ENCODE assay signal across 1 cellular context in the genomic region with DNA sequence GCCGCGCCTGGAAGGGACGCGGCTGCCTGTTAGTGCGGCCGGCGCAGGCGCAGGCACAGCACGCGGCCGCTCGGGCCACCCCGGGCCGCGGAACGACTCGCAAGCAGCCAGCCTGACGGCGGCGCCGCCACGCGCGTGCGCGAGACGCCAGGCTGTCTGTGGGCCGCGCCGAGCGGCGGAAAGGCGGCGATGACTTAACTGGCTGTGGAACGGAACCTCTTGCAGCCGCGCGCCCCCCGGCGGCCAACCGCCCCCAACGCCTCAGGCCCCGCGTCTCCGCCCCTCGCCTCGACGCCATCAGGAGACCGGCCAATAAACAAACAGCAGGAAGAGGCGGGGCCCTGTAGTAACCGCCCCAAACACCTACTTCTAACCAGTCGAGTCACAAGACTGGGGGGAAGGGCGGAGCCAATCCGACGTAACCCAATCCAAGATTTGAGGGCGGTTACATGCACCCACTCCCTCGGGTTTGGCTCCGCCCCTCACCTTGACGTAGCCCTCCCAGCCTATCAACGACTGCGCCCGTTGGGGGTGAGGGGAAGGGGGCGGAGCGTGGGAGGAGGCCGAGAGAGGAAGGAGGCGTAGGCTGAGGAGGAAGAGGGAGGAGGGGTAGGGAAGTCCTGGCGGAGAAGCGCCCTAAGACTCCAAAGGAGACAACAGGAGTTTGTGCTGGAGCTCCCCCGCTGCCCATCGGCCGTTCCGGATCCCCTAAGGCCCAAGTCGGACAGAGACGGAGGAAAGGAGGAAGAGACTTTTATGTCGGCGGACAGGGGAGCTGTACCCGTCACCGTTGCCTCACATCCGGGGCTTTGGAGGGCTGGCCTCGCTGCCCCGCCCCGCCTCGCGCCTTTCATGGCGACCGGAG.
A peak's percentile ranks its signal among the peaks of the same experiment; 100 is the strongest.
TF ChIP-seq lines count a peak whose summit lies in the region.

TSS of gene FBRS (plus strand) at position 566 of the 865 bp plus-strand sequence. CDS start 1,088 bp downstream, outside the sequence.

TF ChIP-seq in HepG2, 621 proteins besides CTCF, POLR2A, EP300 and RAD21 (continued from another document and continues in another):
- TF ChIP-seq ZBTB8A (CRISPR knock-in tag; IDR thresholded peaks at IDR 0.05; ENCODE audit: borderline replicate concordance, low read depth) (0 out of 2 replicates have a peak, but pooled peaks have one; percentile 56), ZHX1 (CRISPR knock-in tag; IDR thresholded peaks at IDR 0.05; ENCODE audit: low read depth) (peak; percentile 83), ZNF24 (IDR thresholded peaks at IDR 0.05) (peak; percentile 74), KLF15 (CRISPR knock-in tag; IDR thresholded peaks at IDR 0.05; ENCODE audit: borderline replicate concordance) (no peak), ZNF768 (CRISPR knock-in tag; IDR thresholded peaks at IDR 0.05) (0 out of 2 replicates have a peak, but pooled peaks have one; percentile 51), CHD2 (IDR thresholded peaks at IDR 0.05; ENCODE audit: low read depth, low read length) (peak; percentile 18; the same call in 1 of the 2 replicates), ZNF570 (CRISPR knock-in tag; IDR thresholded peaks at IDR 0.05; ENCODE audit: borderline replicate concordance) (no peak), HNF4A (CRISPR knock-in tag; IDR thresholded peaks at IDR 0.05) (no peak), ZNF563 (CRISPR knock-in tag; IDR thresholded peaks at IDR 0.05) (peak; percentile 88), CCDC6 (CRISPR knock-in tag; IDR thresholded peaks at IDR 0.05) (0 out of 2 replicates have a peak, but pooled peaks have one; percentile 20), RBM39 (IDR thresholded peaks at IDR 0.05; ENCODE audit: low read depth, low read length, poor library complexity, severe bottlenecking) (peak; percentile 69), ZNF484 (CRISPR knock-in tag; IDR thresholded peaks at IDR 0.05; ENCODE audit: borderline replicate concordance, low read depth) (no peak), ZNF549 (CRISPR knock-in tag; IDR thresholded peaks at IDR 0.05) (no peak), ZMYM4 (CRISPR knock-in tag; IDR thresholded peaks at IDR 0.05) (peak; percentile 69; the same call in 1 of the 2 replicates), HDAC1 (CRISPR knock-in tag; IDR thresholded peaks at IDR 0.05) (peak; percentile 95), MBD4 (IDR thresholded peaks at IDR 0.05; ENCODE audit: borderline replicate concordance, low read length) (no peak), EZH2 (conservative IDR thresholded peaks at IDR 0.05; ENCODE audit: low read depth, low read length) (no peak), AGO2 (optimal IDR thresholded peaks at IDR 0.05; ENCODE audit: low read depth, low read length) (peak; percentile 90), GRHL1 (CRISPR knock-in tag; conservative IDR thresholded peaks at IDR 0.05) (no peak), SP140L (CRISPR knock-in tag; IDR thresholded peaks at IDR 0.05; ENCODE audit: borderline replicate concordance) (no peak), POGZ (CRISPR knock-in tag; IDR thresholded peaks at IDR 0.05) (peak; percentile 60; the same call in 1 of the 2 replicates), MAFF (IDR thresholded peaks at IDR 0.05; ENCODE audit: low read depth, low read length) (no peak), GABPA (IDR thresholded peaks at IDR 0.05; ENCODE audit: low read depth, low read length) (peak; percentile 62), GABPA (CRISPR knock-in tag; IDR thresholded peaks at IDR 0.05; ENCODE audit: low read depth) (peak; percentile 84), ZNF569 (CRISPR knock-in tag; IDR thresholded peaks at IDR 0.05; ENCODE audit: borderline replicate concordance) (no peak), PBX3 (CRISPR knock-in tag; IDR thresholded peaks at IDR 0.05; ENCODE audit: borderline replicate concordance) (no peak), ZNF143 (CRISPR knock-in tag; IDR thresholded peaks at IDR 0.05) (no peak), PRPF4 (IDR thresholded peaks at IDR 0.05; ENCODE audit: low read depth, low read length, poor library complexity, severe bottlenecking) (peak; percentile 20), ARNT (IDR thresholded peaks at IDR 0.05) (no peak), PPARG (CRISPR knock-in tag; conservative IDR thresholded peaks at IDR 0.05) (peak; percentile 12; the same call in 1 of the 2 replicates), CHD4 (IDR thresholded peaks at IDR 0.05; ENCODE audit: borderline replicate concordance, low read length) (peak; percentile 43; the same call in 1 of the 2 replicates), IRF1 (CRISPR knock-in tag; IDR thresholded peaks at IDR 0.05; ENCODE audit: low read depth) (no peak), ZNF354B (CRISPR knock-in tag; IDR thresholded peaks at IDR 0.05) (no peak), MIXL1 (CRISPR knock-in tag; IDR thresholded peaks at IDR 0.05) (no peak), MTERF4 (CRISPR knock-in tag; IDR thresholded peaks at IDR 0.05) (peak; percentile 86), RBM22 (optimal IDR thresholded peaks at IDR 0.05; ENCODE audit: low read length) (peak; percentile 12), IRX3 (CRISPR knock-in tag; IDR thresholded peaks at IDR 0.05; ENCODE audit: borderline replicate concordance, low read depth) (no peak; the same call in 1 of the 2 replicates), NFE2 (CRISPR knock-in tag; IDR thresholded peaks at IDR 0.05) (0 out of 2 replicates have a peak, but pooled peaks have one; percentile 0), MAF1 (CRISPR knock-in tag; IDR thresholded peaks at IDR 0.05; ENCODE audit: borderline replicate concordance) (0 out of 2 replicates have a peak, but pooled peaks have one; percentile 5), ZNF503 (CRISPR knock-in tag; IDR thresholded peaks at IDR 0.05) (no peak), ZNF883 (CRISPR knock-in tag; IDR thresholded peaks at IDR 0.05; ENCODE audit: not compliant biosample characterization) (peak; percentile 35), GATAD2A (CRISPR knock-in tag; IDR thresholded peaks at IDR 0.05) (peak; percentile 88), E2F1 (CRISPR knock-in tag; IDR thresholded peaks at IDR 0.05) (peak; percentile 75; the same call in 1 of the 2 replicates), WIZ (CRISPR knock-in tag; IDR thresholded peaks at IDR 0.05) (peak; percentile 52; the same call in 1 of the 2 replicates), ZNF784 (CRISPR knock-in tag; IDR thresholded peaks at IDR 0.05; ENCODE audit: borderline replicate concordance) (peak; percentile 67; the same call in 1 of the 2 replicates)
- TF ChIP-seq, protein P1, sequence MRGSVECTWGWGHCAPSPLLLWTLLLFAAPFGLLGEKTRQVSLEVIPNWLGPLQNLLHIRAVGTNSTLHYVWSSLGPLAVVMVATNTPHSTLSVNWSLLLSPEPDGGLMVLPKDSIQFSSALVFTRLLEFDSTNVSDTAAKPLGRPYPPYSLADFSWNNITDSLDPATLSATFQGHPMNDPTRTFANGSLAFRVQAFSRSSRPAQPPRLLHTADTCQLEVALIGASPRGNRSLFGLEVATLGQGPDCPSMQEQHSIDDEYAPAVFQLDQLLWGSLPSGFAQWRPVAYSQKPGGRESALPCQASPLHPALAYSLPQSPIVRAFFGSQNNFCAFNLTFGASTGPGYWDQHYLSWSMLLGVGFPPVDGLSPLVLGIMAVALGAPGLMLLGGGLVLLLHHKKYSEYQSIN (CRISPR knock-in tag; IDR thresholded peaks at IDR 0.05; ENCODE audit: borderline replicate concordance) = no peak
- TF ChIP-seq, protein P2, sequence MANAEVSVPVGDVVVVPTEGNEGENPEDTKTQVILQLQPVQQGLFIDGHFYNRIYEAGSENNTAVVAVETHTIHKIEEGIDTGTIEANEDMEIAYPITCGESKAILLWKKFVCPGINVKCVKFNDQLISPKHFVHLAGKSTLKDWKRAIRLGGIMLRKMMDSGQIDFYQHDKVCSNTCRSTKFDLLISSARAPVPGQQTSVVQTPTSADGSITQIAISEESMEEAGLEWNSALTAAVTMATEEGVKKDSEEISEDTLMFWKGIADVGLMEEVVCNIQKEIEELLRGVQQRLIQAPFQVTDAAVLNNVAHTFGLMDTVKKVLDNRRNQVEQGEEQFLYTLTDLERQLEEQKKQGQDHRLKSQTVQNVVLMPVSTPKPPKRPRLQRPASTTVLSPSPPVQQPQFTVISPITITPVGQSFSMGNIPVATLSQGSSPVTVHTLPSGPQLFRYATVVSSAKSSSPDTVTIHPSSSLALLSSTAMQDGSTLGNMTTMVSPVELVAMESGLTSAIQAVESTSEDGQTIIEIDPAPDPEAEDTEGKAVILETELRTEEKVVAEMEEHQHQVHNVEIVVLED (CRISPR knock-in tag; IDR thresholded peaks at IDR 0.05; ENCODE audit: borderline replicate concordance) = peak; percentile 86
